2 cellular contexts compared by ENCODE assay signal in genomic region chr21:33443174-33443573, GRCh38.
TF ChIP-seq lines count a peak whose summit lies in the region.

No MANE protein-coding gene starts in this region.

TF ChIP-seq in GM23338, 12 proteins besides CTCF, POLR2A, EP300 and RAD21 (continued from another document):
- TF ChIP-seq REST (IDR thresholded peaks at IDR 0.05; ENCODE audit: unreplicated experiment), result no peak
- no peak for TF ChIP-seq POLR2AphosphoS5 (IDR thresholded peaks at IDR 0.05; ENCODE audit: low read depth)

TF ChIP-seq in WTC11, 78 proteins besides CTCF, POLR2A, EP300 and RAD21 (continued from another document):
- TF ChIP-seq ZNF671 (CRISPR knock-in tag; IDR thresholded peaks at IDR 0.05), result no peak
- no peak for TF ChIP-seq CREB1 (CRISPR knock-in tag; IDR thresholded peaks at IDR 0.05)
TF ChIP-seq in WTC11: peak in this region for 0.
